In genomic region chr2:27370026-27370815, GRCh38 we compare ENCODE assay signal across 1 cellular context.
TF ChIP-seq lines count a peak whose summit lies in the region.

TSS of gene EIF2B4 (minus strand) at chr2:27370338. CDS start at chr2:27370314, 24 bp downstream.
TSS of gene SNX17 (plus strand) at chr2:27370616. CDS start at chr2:27370744, 128 bp downstream.

TF ChIP-seq in A549, 52 proteins besides CTCF, POLR2A, EP300 and RAD21 (continued from another document):
- 0 out of 2 replicates have a peak, but pooled peaks have one; percentile 13 for TF ChIP-seq E2F6 (IDR thresholded peaks at IDR 0.05; ENCODE audit: borderline replicate concordance, low read depth)
- TF ChIP-seq NR3C1 (IDR thresholded peaks at IDR 0.05) = no peak
- TF ChIP-seq HMGXB4 (CRISPR knock-in tag; IDR thresholded peaks at IDR 0.05; ENCODE audit: borderline replicate concordance) = no peak
